2 cellular contexts compared by ENCODE assay signal in the genomic region with DNA sequence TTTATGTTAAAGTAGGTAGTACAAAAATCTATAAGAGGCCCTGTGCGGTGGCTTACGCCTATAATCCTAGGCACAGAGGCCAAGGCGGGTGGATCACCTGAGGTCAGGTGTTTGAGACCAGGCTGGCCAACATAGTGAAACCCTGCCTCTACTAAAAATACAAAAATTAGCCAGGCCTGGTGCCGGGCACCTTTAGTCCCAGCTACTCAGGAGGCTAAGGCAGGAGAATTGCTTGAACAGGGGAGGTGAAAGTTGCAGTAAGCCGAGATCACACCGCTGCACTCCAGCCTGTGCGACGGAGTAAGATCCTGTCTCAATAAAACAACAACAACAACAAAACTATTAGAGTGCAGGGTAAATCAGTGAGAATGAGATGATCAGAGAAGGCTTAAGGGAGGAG.
TF ChIP-seq lines count a peak whose summit lies in the region.

No MANE protein-coding gene starts in this region.

TF ChIP-seq in A549, 52 proteins besides CTCF, POLR2A, EP300 and RAD21:
- TF ChIP-seq, protein P1, sequence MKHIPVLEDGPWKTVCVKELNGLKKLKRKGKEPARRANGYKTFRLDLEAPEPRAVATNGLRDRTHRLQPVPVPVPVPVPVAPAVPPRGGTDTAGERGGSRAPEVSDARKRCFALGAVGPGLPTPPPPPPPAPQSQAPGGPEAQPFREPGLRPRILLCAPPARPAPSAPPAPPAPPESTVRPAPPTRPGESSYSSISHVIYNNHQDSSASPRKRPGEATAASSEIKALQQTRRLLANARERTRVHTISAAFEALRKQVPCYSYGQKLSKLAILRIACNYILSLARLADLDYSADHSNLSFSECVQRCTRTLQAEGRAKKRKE (CRISPR knock-in tag; IDR thresholded peaks at IDR 0.05; ENCODE audit: low read depth) = no peak
- TF ChIP-seq CHD2 (IDR thresholded peaks at IDR 0.05; ENCODE audit: low read length, partially characterized antibody) = no peak
- TF ChIP-seq FOXS1 (CRISPR knock-in tag; IDR thresholded peaks at IDR 0.05) = no peak
- TF ChIP-seq, protein P2, sequence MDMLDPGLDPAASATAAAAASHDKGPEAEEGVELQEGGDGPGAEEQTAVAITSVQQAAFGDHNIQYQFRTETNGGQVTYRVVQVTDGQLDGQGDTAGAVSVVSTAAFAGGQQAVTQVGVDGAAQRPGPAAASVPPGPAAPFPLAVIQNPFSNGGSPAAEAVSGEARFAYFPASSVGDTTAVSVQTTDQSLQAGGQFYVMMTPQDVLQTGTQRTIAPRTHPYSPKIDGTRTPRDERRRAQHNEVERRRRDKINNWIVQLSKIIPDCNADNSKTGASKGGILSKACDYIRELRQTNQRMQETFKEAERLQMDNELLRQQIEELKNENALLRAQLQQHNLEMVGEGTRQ (IDR thresholded peaks at IDR 0.05) = no peak
- no peak for TF ChIP-seq MAZ (IDR thresholded peaks at IDR 0.05; ENCODE audit: borderline replicate concordance, low read depth, low read length)
- no peak for TF ChIP-seq BHLHE40 (IDR thresholded peaks at IDR 0.05; ENCODE audit: low read depth, low read length)
- TF ChIP-seq KDM5A (IDR thresholded peaks at IDR 0.05) = no peak
- no peak for TF ChIP-seq EHMT2 (IDR thresholded peaks at IDR 0.05; ENCODE audit: low read depth)
- TF ChIP-seq, protein P3, sequence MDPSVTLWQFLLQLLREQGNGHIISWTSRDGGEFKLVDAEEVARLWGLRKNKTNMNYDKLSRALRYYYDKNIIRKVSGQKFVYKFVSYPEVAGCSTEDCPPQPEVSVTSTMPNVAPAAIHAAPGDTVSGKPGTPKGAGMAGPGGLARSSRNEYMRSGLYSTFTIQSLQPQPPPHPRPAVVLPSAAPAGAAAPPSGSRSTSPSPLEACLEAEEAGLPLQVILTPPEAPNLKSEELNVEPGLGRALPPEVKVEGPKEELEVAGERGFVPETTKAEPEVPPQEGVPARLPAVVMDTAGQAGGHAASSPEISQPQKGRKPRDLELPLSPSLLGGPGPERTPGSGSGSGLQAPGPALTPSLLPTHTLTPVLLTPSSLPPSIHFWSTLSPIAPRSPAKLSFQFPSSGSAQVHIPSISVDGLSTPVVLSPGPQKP (IDR thresholded peaks at IDR 0.05; ENCODE audit: low read depth, low read length) = no peak
- no peak for TF ChIP-seq ZSCAN20 (CRISPR knock-in tag; IDR thresholded peaks at IDR 0.05)
- TF ChIP-seq RCOR1 (IDR thresholded peaks at IDR 0.05; ENCODE audit: low read depth, low read length) = no peak
TF ChIP-seq in A549: peak in this region for 0.

TF ChIP-seq in H1, 55 proteins besides CTCF, POLR2A, EP300 and RAD21:
- TF ChIP-seq KDM1A (IDR thresholded peaks at IDR 0.05; ENCODE audit: borderline replicate concordance, low read length) (no peak), SP2 (IDR thresholded peaks at IDR 0.05; ENCODE audit: low read length) (no peak), FOSL1 (IDR thresholded peaks at IDR 0.05; ENCODE audit: insufficient read depth, low read depth, low read length) (no peak), JUND (IDR thresholded peaks at IDR 0.05; ENCODE audit: low read length) (no peak), CREB1 (IDR thresholded peaks at IDR 0.05) (no peak)
